ENCODE assay signal across 8 cellular contexts in the genomic region with DNA sequence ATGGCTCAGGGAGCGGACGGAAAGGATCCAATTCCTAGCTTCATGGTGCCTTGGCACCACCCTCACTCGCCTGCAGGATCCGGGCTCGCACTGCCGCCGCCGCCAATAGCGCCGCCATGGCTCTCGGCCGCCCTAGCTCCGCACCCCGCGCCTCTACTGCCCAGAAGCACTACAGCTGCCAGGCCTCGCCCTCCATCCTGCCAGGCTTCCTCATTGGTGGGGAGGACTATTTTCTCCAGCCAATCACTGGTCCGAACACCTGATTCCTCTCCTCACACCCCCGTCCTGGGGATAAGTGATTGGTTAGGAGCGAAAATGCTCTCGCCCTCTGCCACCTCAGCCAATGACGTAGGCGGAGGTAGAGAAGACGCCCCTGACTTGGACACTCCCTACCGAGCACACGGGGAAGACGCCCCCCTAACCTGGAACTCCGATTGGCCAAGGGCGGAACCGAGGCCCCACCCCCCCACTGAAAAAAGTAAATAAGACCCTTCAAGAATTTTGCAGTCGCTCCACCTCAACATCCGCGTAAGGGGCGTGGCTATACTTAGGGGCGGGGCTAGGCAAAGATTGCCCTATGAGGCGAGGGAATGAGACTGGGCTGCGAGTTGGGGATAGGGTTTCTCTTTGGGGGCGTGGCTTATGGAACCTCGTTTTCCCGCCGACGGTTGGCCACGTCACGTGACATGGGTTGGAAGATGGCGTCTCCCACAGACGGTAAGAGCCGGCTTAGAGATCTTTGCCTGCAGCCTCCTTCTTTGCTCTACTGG. TPM values are rescaled to one million over a fixed set of nuclear protein-coding genes. Genes with fewer than 3 reads are reported as not detected.
DNase-seq lines count a peak whose midpoint lies in the region; ATAC-seq and TF ChIP-seq lines count a peak whose summit lies in the region.

A gene (minus strand): TSS at position 177 of the 770 bp plus-strand sequence. CDS start 59 bp downstream, at position 118.
A gene with protein sequence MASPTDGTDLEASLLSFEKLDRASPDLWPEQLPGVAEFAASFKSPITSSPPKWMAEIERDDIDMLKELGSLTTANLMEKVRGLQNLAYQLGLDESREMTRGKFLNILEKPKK (plus strand): TSS at position 680 of the 770 bp plus-strand sequence. CDS start 19 bp downstream, at position 699.

- H3K4me1 ChIP-seq in PC-9 (replicated peaks; ENCODE audit: insufficient read depth): peaks cover 21% of the 10 kb centered on the region

- no peaks in the 10 kb centered on the region for H3K36me3 ChIP-seq in PC-9 (ENCODE audit: low read depth)

- peak within 1 kb of the TSS; percentile 63 for H3K27ac ChIP-seq in PC-9

- intact Hi-C loops in PC-9 (cut with micrococcal nuclease; ENCODE audit: unreplicated experiment): loop anchor here (1.0 kb wide), 2 partner anchors 22 to 66 kb away; no protein-coding TSS in a partner anchor

- CTCF ChIA-PET in PC-9 (lab: Charles Lee): no interaction called here

- peak within 1 kb of the TSS; percentile 97 for H2AFZ ChIP-seq in PC-9

- POLR2A ChIA-PET in PC-9 (lab: Charles Lee; ENCODE audit: unreplicated experiment): interaction anchor here (0.6 to 0.7 kb wide), 2 partner anchors 19 to 170 kb away, joined by 3 to 4 read pairs; no protein-coding TSS in a partner anchor

- in situ Hi-C loops in KBM-7 (cut with MboI; ENCODE audit: low pct_unique_long_range_greater_than_20kb, low sequenced_read_pairs): no loop called here

- TF ChIP-seq CTCF in PC-9 (conservative IDR thresholded peaks at IDR 0.05) (0 out of 2 replicates have a peak, but pooled peaks have one; percentile 28), epithelial cell of proximal tubule (conservative IDR thresholded peaks at IDR 0.05; ENCODE audit: low read depth, low read length) (peak; percentile 12)

- peaks cover 19% of the 10 kb centered on the region for H3K79me2 ChIP-seq in PC-9 (ENCODE audit: low read depth)

- H4K20me1 ChIP-seq in PC-9 (ENCODE audit: insufficient read depth): no peaks in the 10 kb centered on the region

- H3K4me2 ChIP-seq in PC-9: peak within 1 kb of the TSS; percentile 100

- H3K4me3 ChIP-seq in PC-9 (peak within 1 kb of the TSS; percentile 80), epithelial cell of proximal tubule (ENCODE audit: low read depth, low read length) (peak within 1 kb of the TSS; percentile 86)

- no peaks in the 10 kb centered on the region for H3K9me2 ChIP-seq in PC-9 (ENCODE audit: insufficient read depth)

- peak; percentile 89 for ATAC-seq in GM21717 (IDR thresholded peaks at IDR 0.05; ENCODE audit: unreplicated experiment)

- no TSS peak for BruUV-seq in PC-9 (replicated peaks; lab: Mats Ljungman, UMichigan)

- no peaks in the 10 kb centered on the region; the same call in 1 of the 2 replicates for H3F3A ChIP-seq in PC-9 (ENCODE audit: insufficient read depth, low read depth)

- H3K27me3 ChIP-seq in PC-9 (ENCODE audit: insufficient read depth, low read depth): no peaks in the 10 kb centered on the region

- DNase-seq in DMS79 (lab: John Stamatoyannopoulos, UW) (peak; percentile 100), KBM-7 (peak; percentile 100), PC-9 (peak; percentile 100), epithelial cell of proximal tubule (ENCODE audit: low read depth) (peak; percentile 99), mucosa of gallbladder (ENCODE audit: low spot score) (peak; percentile 100)
- DNase-seq in activated T-cell treated with anti-CD3 and anti-CD28 coated beads, Interleukin-2, amount 50 U/mL, for 1 hour: peak; percentile 100
- DNase-seq in stimulated activated CD8-positive, alpha-beta memory T cell treated with anti-CD3 and anti-CD28 coated beads, Interleukin-4, amount 100 ng/mL, for 4 hours (ENCODE audit: low read depth in 2 of 2, low spot score in 1 of 2): peak; percentile 100

- H3K9me3 ChIP-seq in PC-9 (ENCODE audit: insufficient read depth, low read depth): no peaks in the 10 kb centered on the region

RNA-seq across cellular contexts. Expression of the first gene that starts in this region (rescaled TPM):
- 53.1 and 54.5 TPM in 2 replicates for total RNA-seq in PC-9 (2021)
- 3.5 and 7.9 TPM in 2 replicates for total RNA-seq in epithelial cell of proximal tubule
- total RNA-seq in mucosa of gallbladder: 66.1 TPM

RNA-seq across cellular contexts. Expression of the second gene that starts in this region (rescaled TPM):
- total RNA-seq in PC-9 (2021): 18.8 TPM in 2 replicates
- total RNA-seq in epithelial cell of proximal tubule: 4.6 and 7.2 TPM in 2 replicates
- total RNA-seq in mucosa of gallbladder: 9.5 TPM

Comparison
In these comparisons a context has a peak if more than half of its experiments do, and no peak if none do; other contexts are left out.
1. Peak in every context shown above with its lines: DNase-seq, ATAC-seq, H3K4me3 ChIP-seq and H3K27ac ChIP-seq.